ENCODE assay signal across 21 cellular contexts in genomic region chr16:3988824-3989223, GRCh38.
DNase-seq lines count a peak whose midpoint lies in the region; ATAC-seq, FAIRE-seq and TF ChIP-seq lines count a peak whose summit lies in the region.
"Had no signal": no experiment of that assay in that cellular context is flagged by ENCODE, and none has a peak within 500 bp of the region (broad histone marks: within the 10 kb centered on the region; RNA-seq: fewer than 3 reads in every experiment).

No MANE protein-coding gene starts in this region.

- H3K27ac ChIP-seq in WERI-Rb-1 (peak overlapping the region; percentile 57), pancreas (peak overlapping the region in 3 of 4 donors; percentile 13 to 68 (median 57))
- H3K27ac ChIP-seq: 22Rv1, A549, BLaER1 had no signal

- ATAC-seq in pancreas (peak; percentile 42 to 79 (median 58)), GM19463 (IDR thresholded peaks at IDR 0.05; ENCODE audit: unreplicated experiment) (no peak)
- ATAC-seq: A549; CD8-positive, alpha-beta T cell; GM12878; HepG2 had no signal

- WGBS in pancreas, 2 donors: 65% methylated on average over 10 of the region's 10 CpGs

- intact Hi-C loops in pancreas (cut with DNase I): loop anchor here in 1 of 3 donors (10.0 kb wide), 1 partner anchor 116 kb away; no protein-coding TSS in a partner anchor

- FAIRE-seq in pancreas (lab: Jason Lieb, UNC): no peak
- FAIRE-seq: A549, GM12878, H1, HepG2 had no signal

- peaks cover 2% of the 10 kb centered on the region for H3K9me3 ChIP-seq in WERI-Rb-1 (ENCODE audit: severe bottlenecking)
- no peaks in the 10 kb centered on the region for H3K9me3 ChIP-seq in pancreas
- H3K9me3 ChIP-seq: A549, BLaER1 had no signal

- DNase-seq in NCI-H1417 (lab: John Stamatoyannopoulos, UW) (peak in 2 of 3 experiments; percentile 9 to 47), NCI-H1417 treated with DMSO at 0.1 percent for 48 hours (lab: John Stamatoyannopoulos, UW) (no peak), NCI-H146 treated with DMSO at 0.1 percent for 48 hours (lab: John Stamatoyannopoulos, UW; ENCODE audit: unreplicated experiment) (peak; percentile 72), WERI-Rb-1 (peak; percentile 49), pancreas (peak in 1 of 6 donors; percentile 1), NCI-H2196 (lab: John Stamatoyannopoulos, UW; ENCODE audit: unreplicated experiment) (no peak), NCI-H748 treated with DMSO at 0.1 percent for 48 hours (lab: John Stamatoyannopoulos, UW) (no peak)
- DNase-seq: Calu3; CD8-positive, alpha-beta T cell; DMS 273 treated with DMSO at 0.1 percent for 48 hours; DMS53; DND-41; EL; H9 had no signal

- H3K4me3 ChIP-seq in WERI-Rb-1 (ENCODE audit: low read depth, low read length): peak overlapping the region; percentile 19
- no peak overlapping the region for H3K4me3 ChIP-seq in pancreas
- H3K4me3 ChIP-seq: A549, BLaER1, GM12878 had no signal

- TF ChIP-seq CTCF in WERI-Rb-1 (IDR thresholded peaks at IDR 0.05; ENCODE audit: low read depth, low read length): no peak
- no peak for TF ChIP-seq CTCF in pancreas (IDR thresholded peaks at IDR 0.05)

- H3K36me3 ChIP-seq in WERI-Rb-1: peaks cover 19% of the 10 kb centered on the region
- H3K36me3 ChIP-seq in pancreas: no peaks in the 10 kb centered on the region

- no peaks in the 10 kb centered on the region for H3K4me1 ChIP-seq in pancreas
- H3K4me1 ChIP-seq: A549 had no signal

- H3K27me3 ChIP-seq in WERI-Rb-1 (ENCODE audit: insufficient read depth, low read depth, severe bottlenecking): no peaks in the 10 kb centered on the region
- H3K27me3 ChIP-seq in pancreas: no peaks in the 10 kb centered on the region
- H3K27me3 ChIP-seq: BLaER1 had no signal

Comparison
In these comparisons a context has a peak if more than half of its experiments do, and no peak if none do; other contexts are left out.
1. DNase-seq: peak in NCI-H1417 (2 of 3), NCI-H146 treated with DMSO at 0.1 percent for 48 hours (single experiment) and WERI-Rb-1 (single experiment); none in NCI-H1417 treated with DMSO at 0.1 percent for 48 hours (single experiment), NCI-H2196 (single experiment) and NCI-H748 treated with DMSO at 0.1 percent for 48 hours (single experiment).